21 cellular contexts compared by ENCODE assay signal in genomic region chr9:136670571-136671253, GRCh38. TPM values are rescaled to one million over a fixed set of nuclear protein-coding genes. Genes with fewer than 3 reads are reported as not detected.
DNase-seq lines count a peak whose midpoint lies in the region; ATAC-seq and TF ChIP-seq lines count a peak whose summit lies in the region.
"Had no signal": no experiment of that assay in that cellular context is flagged by ENCODE, and none has a peak within 500 bp of the region (broad histone marks: within the 10 kb centered on the region; RNA-seq: fewer than 3 reads in every experiment).

No MANE protein-coding gene starts in this region.

- no peak for ATAC-seq in lower lobe of right lung
- no peak for ATAC-seq in activated CD8-positive, alpha-beta T cell treated with anti-CD3 and anti-CD28 coated beads for 36 hours
- ATAC-seq: activated CD4-positive, CD25-positive, alpha-beta regulatory T cell treated with anti-CD3 and anti-CD28 coated beads, Interleukin-2, amount 50 U/mL, for 24 hours had no signal

- H3K4me1 ChIP-seq in left ventricle myocardium inferior = peaks cover 57% of the 10 kb centered on the region
- H3K4me1 ChIP-seq in lower lobe of right lung = peaks cover 8% of the 10 kb centered on the region
- H3K4me1 ChIP-seq: HAP-1 had no signal

- no peak for DNase-seq in left ventricle myocardium inferior
- no peak for DNase-seq in cardiac septum (ENCODE audit: low spot score)
- DNase-seq in coronary artery (ENCODE audit: low spot score) = no peak
- DNase-seq in lower lobe of right lung = no peak
- no peak for DNase-seq in activated CD8-positive, alpha-beta T cell treated with anti-CD3 and anti-CD28 coated beads for 36 hours
- DNase-seq in mesenteric fat pad (ENCODE audit: low spot score) = no peak
- DNase-seq in activated T-helper 2 cell treated with anti-CD3 and anti-CD28 coated beads, Interferon-gamma antibody, Interleukin-2, Interleukin-4, amounts not matched to agents 10 μg/mL and 5 μg/mL and 100 μg/mL, durations not matched to agents 14 hours and 24 hours and 36 hours (ENCODE audit: low spot score) = no peak
- DNase-seq: activated gamma-delta T cell; cerebellar nuclear complex; hippocampal formation; NCI-H1436; NCI-H510A; NK-92 treated with Interleukin-12 subunit alpha and Interleukin-12 subunit beta, amount 100 ng/mL, for 24 hours; occipital lobe; SIG-M5; small intestine had no signal

- intact Hi-C loops in left ventricle myocardium inferior (cut with micrococcal nuclease) = no loop called here
- intact Hi-C loops in cardiac septum (cut with DNase I) = no loop called here
- intact Hi-C loops in lower lobe of right lung (cut with DNase I) = no loop called here
- intact Hi-C loops in activated CD8-positive, alpha-beta T cell treated with anti-CD3 and anti-CD28 coated beads for 36 hours (cut with micrococcal nuclease) = no loop called here
- intact Hi-C loops in activated T-helper 2 cell treated with anti-CD3 and anti-CD28 coated beads, Interferon-gamma antibody, Interleukin-2, Interleukin-4, amounts not matched to agents 10 μg/mL and 5 μg/mL and 100 μg/mL, durations not matched to agents 14 hours and 24 hours and 36 hours (cut with micrococcal nuclease) = no loop called here

- no peaks in the 10 kb centered on the region for H3K36me3 Mint-ChIP-seq in activated CD8-positive, alpha-beta T cell treated with anti-CD3 and anti-CD28 coated beads for 36 hours (ENCODE audit: low read depth)
- no peaks in the 10 kb centered on the region for H3K36me3 Mint-ChIP-seq in activated T-helper 2 cell treated with anti-CD3 and anti-CD28 coated beads, Interferon-gamma antibody, Interleukin-2, Interleukin-4, amounts not matched to agents 10 μg/mL and 5 μg/mL and 100 μg/mL, durations not matched to agents 14 hours and 24 hours and 36 hours (ENCODE audit: low read depth)

- H3K27me3 ChIP-seq in left ventricle myocardium inferior (ENCODE audit: low read depth) (no peaks in the 10 kb centered on the region), lower lobe of right lung (ENCODE audit: low read depth) (peaks cover 13% of the 10 kb centered on the region)

- H3K27ac Mint-ChIP-seq in activated CD8-positive, alpha-beta T cell treated with anti-CD3 and anti-CD28 coated beads for 36 hours = no peak overlapping the region
- H3K27ac Mint-ChIP-seq in activated T-helper 2 cell treated with anti-CD3 and anti-CD28 coated beads, Interferon-gamma antibody, Interleukin-2, Interleukin-4, amounts not matched to agents 10 μg/mL and 5 μg/mL and 100 μg/mL, durations not matched to agents 14 hours and 24 hours and 36 hours = no peak overlapping the region
- H3K27ac Mint-ChIP-seq: activated CD4-positive, alpha-beta memory T cell treated with anti-CD3 and anti-CD28 coated beads, Interleukin-2, amount 10 ng/mL, durations not matched to agents 7 days and 5 days; CD14-positive monocyte; memory B cell had no signal

- H3K9me3 ChIP-seq in left ventricle myocardium inferior (replicated peaks) (no peaks in the 10 kb centered on the region), lower lobe of right lung (no peaks in the 10 kb centered on the region)
- H3K9me3 ChIP-seq: HAP-1 had no signal

- CTCF ChIA-PET in activated CD8-positive, alpha-beta T cell treated with anti-CD3 and anti-CD28 coated beads for 36 hours (lab: Charles Lee) = interaction anchor here (0.8 to 2.5 kb wide), 15 partner anchors 9 to 104 kb away, joined by 3 to 21 read pairs (median 4); partner anchors contain the start of gene EGFL7

- peak overlapping the region; percentile 87 for H3K27ac ChIP-seq in left ventricle myocardium inferior (replicated peaks)
- H3K27ac ChIP-seq in coronary artery = no peak overlapping the region
- H3K27ac ChIP-seq in lower lobe of right lung = peak overlapping the region; percentile 88

- H3K4me3 Mint-ChIP-seq in activated CD8-positive, alpha-beta T cell treated with anti-CD3 and anti-CD28 coated beads for 36 hours = no peak overlapping the region
- H3K4me3 Mint-ChIP-seq in activated T-helper 2 cell treated with anti-CD3 and anti-CD28 coated beads, Interferon-gamma antibody, Interleukin-2, Interleukin-4, amounts not matched to agents 10 μg/mL and 5 μg/mL and 100 μg/mL, durations not matched to agents 14 hours and 24 hours and 36 hours (ENCODE audit: low read depth) = no peak overlapping the region
- H3K4me3 Mint-ChIP-seq: activated CD4-positive, alpha-beta memory T cell treated with anti-CD3 and anti-CD28 coated beads, Interleukin-2, amount 10 ng/mL, durations not matched to agents 7 days and 5 days; memory B cell had no signal

- peaks cover 5% of the 10 kb centered on the region for H3K27me3 Mint-ChIP-seq in activated CD8-positive, alpha-beta T cell treated with anti-CD3 and anti-CD28 coated beads for 36 hours
- peaks cover 6% of the 10 kb centered on the region for H3K27me3 Mint-ChIP-seq in activated T-helper 2 cell treated with anti-CD3 and anti-CD28 coated beads, Interferon-gamma antibody, Interleukin-2, Interleukin-4, amounts not matched to agents 10 μg/mL and 5 μg/mL and 100 μg/mL, durations not matched to agents 14 hours and 24 hours and 36 hours (ENCODE audit: low read depth)

- H3K4me3 ChIP-seq in left ventricle myocardium inferior (peak overlapping the region; percentile 81), coronary artery (peak overlapping the region; percentile 76), lower lobe of right lung (peak overlapping the region; percentile 59)
- H3K4me3 ChIP-seq: HAP-1 had no signal

- POLR2A ChIA-PET in activated CD8-positive, alpha-beta T cell treated with anti-CD3 and anti-CD28 coated beads for 36 hours (lab: Charles Lee) = interaction anchor here (1.5 kb wide), 1 partner anchor 56 kb away, joined by 4 read pairs; no protein-coding TSS in a partner anchor

- no peaks in the 10 kb centered on the region for H3K4me1 Mint-ChIP-seq in activated CD8-positive, alpha-beta T cell treated with anti-CD3 and anti-CD28 coated beads for 36 hours (ENCODE audit: low read depth)
- H3K4me1 Mint-ChIP-seq in activated T-helper 2 cell treated with anti-CD3 and anti-CD28 coated beads, Interferon-gamma antibody, Interleukin-2, Interleukin-4, amounts not matched to agents 10 μg/mL and 5 μg/mL and 100 μg/mL, durations not matched to agents 14 hours and 24 hours and 36 hours (ENCODE audit: low read depth) = no peaks in the 10 kb centered on the region
- H3K4me1 Mint-ChIP-seq: activated CD4-positive, alpha-beta memory T cell treated with anti-CD3 and anti-CD28 coated beads, Interleukin-2, amount 10 ng/mL, durations not matched to agents 7 days and 5 days had no signal

- TF ChIP-seq CTCF in left ventricle myocardium inferior (IDR thresholded peaks at IDR 0.05; ENCODE audit: borderline replicate concordance) = no peak
- no peak for TF ChIP-seq CTCF in coronary artery (IDR thresholded peaks at IDR 0.05)
- no peak for TF ChIP-seq CTCF in lower lobe of right lung (IDR thresholded peaks at IDR 0.05)
- TF ChIP-seq CTCF in activated CD8-positive, alpha-beta T cell treated with anti-CD3 and anti-CD28 coated beads for 36 hours (IDR thresholded peaks at IDR 0.05) = no peak

- H3K36me3 ChIP-seq in left ventricle myocardium inferior = peaks cover 61% of the 10 kb centered on the region
- peaks cover 55% of the 10 kb centered on the region for H3K36me3 ChIP-seq in lower lobe of right lung

- no peaks in the 10 kb centered on the region for H3K9me3 Mint-ChIP-seq in activated CD8-positive, alpha-beta T cell treated with anti-CD3 and anti-CD28 coated beads for 36 hours
- H3K9me3 Mint-ChIP-seq in activated T-helper 2 cell treated with anti-CD3 and anti-CD28 coated beads, Interferon-gamma antibody, Interleukin-2, Interleukin-4, amounts not matched to agents 10 μg/mL and 5 μg/mL and 100 μg/mL, durations not matched to agents 14 hours and 24 hours and 36 hours = no peaks in the 10 kb centered on the region
- H3K9me3 Mint-ChIP-seq: activated CD4-positive, alpha-beta memory T cell treated with anti-CD3 and anti-CD28 coated beads, Interleukin-2, amount 10 ng/mL, durations not matched to agents 7 days and 5 days; memory B cell had no signal

RNA-seq across cellular contexts. Expression of gene EGFL7, which starts 8.0 kb away (rescaled TPM):
- total RNA-seq in left ventricle myocardium inferior (81.5 TPM), cardiac septum (85.3 TPM), lower lobe of right lung (230 TPM), mesenteric fat pad (155 TPM)
- 1 to 10 TPM; 1.1 to 1.6 TPM for total RNA-seq in activated CD8-positive, alpha-beta T cell treated with anti-CD3 and anti-CD28 coated beads for 36 hours
- 2.6 and 2.8 TPM in 2 replicates for total RNA-seq in activated T-helper 2 cell treated with anti-CD3 and anti-CD28 coated beads, Interferon-gamma antibody, Interleukin-2, Interleukin-4, amounts not matched to agents 10 μg/mL and 5 μg/mL and 100 μg/mL, durations not matched to agents 14 hours and 24 hours and 36 hours

RNA-seq across cellular contexts. Expression of gene AGPAT2, which starts 16.5 kb away (rescaled TPM):
- total RNA-seq in left ventricle myocardium inferior (48.8 TPM), cardiac septum (48.4 TPM), lower lobe of right lung (106 TPM), mesenteric fat pad (547 TPM)
- 10 to 100 TPM; 11.3 to 11.8 TPM for total RNA-seq in activated CD8-positive, alpha-beta T cell treated with anti-CD3 and anti-CD28 coated beads for 36 hours
- total RNA-seq in activated T-helper 2 cell treated with anti-CD3 and anti-CD28 coated beads, Interferon-gamma antibody, Interleukin-2, Interleukin-4, amounts not matched to agents 10 μg/mL and 5 μg/mL and 100 μg/mL, durations not matched to agents 14 hours and 24 hours and 36 hours = 38.3 and 40.5 TPM in 2 replicates

RNA-seq across cellular contexts. Expression of gene DIPK1B, which starts 41.7 kb away (rescaled TPM):
- 21.4 TPM for total RNA-seq in left ventricle myocardium inferior
- 28.3 TPM for total RNA-seq in cardiac septum
- 15.1 TPM for total RNA-seq in lower lobe of right lung
- under 1 TPM in 1 of 2 experiments, not detected in 1; 0.14 TPM for total RNA-seq in activated CD8-positive, alpha-beta T cell treated with anti-CD3 and anti-CD28 coated beads for 36 hours
- total RNA-seq in mesenteric fat pad = 3.9 TPM
- 3.1 and 3.4 TPM in 2 replicates for total RNA-seq in activated T-helper 2 cell treated with anti-CD3 and anti-CD28 coated beads, Interferon-gamma antibody, Interleukin-2, Interleukin-4, amounts not matched to agents 10 μg/mL and 5 μg/mL and 100 μg/mL, durations not matched to agents 14 hours and 24 hours and 36 hours

Comparison
In these comparisons a context has a peak if more than half of its experiments do, and no peak if none do; other contexts are left out.
1. H3K27ac ChIP-seq: peak in left ventricle myocardium inferior (single experiment) and lower lobe of right lung (single experiment); none in coronary artery (0 of 2).
2. RNA of gene EGFL7, which starts 8.0 kb away (total RNA-seq): 230 TPM in lower lobe of right lung (single experiment), 155 TPM in mesenteric fat pad (single experiment), 85.3 TPM in cardiac septum (single experiment) and 81.5 TPM in left ventricle myocardium inferior (single experiment); 2.6 to 2.8 TPM in activated T-helper 2 cell treated with anti-CD3 and anti-CD28 coated beads, Interferon-gamma antibody, Interleukin-2, Interleukin-4, amounts not matched to agents 10 μg/mL and 5 μg/mL and 100 μg/mL, durations not matched to agents 14 hours and 24 hours and 36 hours and 1.1 to 1.6 TPM in activated CD8-positive, alpha-beta T cell treated with anti-CD3 and anti-CD28 coated beads for 36 hours; every median in the first group is over 10 times any median in the second.
3. Peak in every context shown above with its lines, with median percentiles within 50 percentile points of each other: H3K4me3 ChIP-seq.